Comparison of ENCODE assay signal across 15 cellular contexts in genomic region chr2:62568983-62569837, GRCh38.
A peak's percentile ranks its signal among the peaks of the same experiment; 100 is the strongest.
DNase-seq lines count a peak whose midpoint lies in the region; ATAC-seq and TF ChIP-seq lines count a peak whose summit lies in the region.
"Had no signal": no experiment of that assay in that cellular context is flagged by ENCODE, and none has a peak within 500 bp of the region (broad histone marks: within the 10 kb centered on the region; RNA-seq: fewer than 3 reads in every experiment).

No MANE protein-coding gene starts in this region.

- no peak overlapping the region for H3K4me3 ChIP-seq in transverse colon

- no peak for TF ChIP-seq POLR2A in transverse colon (IDR thresholded peaks at IDR 0.05)

- H3K27ac ChIP-seq in transverse colon: no peak overlapping the region
- H3K27ac ChIP-seq: C4-2B had no signal

- H3K36me3 ChIP-seq in transverse colon: no peaks in the 10 kb centered on the region

- 64 to 68% methylated on average over 4 to 5 of the region's 5 CpGs for WGBS in transverse colon (ENCODE audit: low coverage in 1 of 2), 2 donors

- peaks cover 0 to 24% (median 15%) of the 10 kb centered on the region in 4 donors for H3K4me1 ChIP-seq in transverse colon

- no peaks in the 10 kb centered on the region for H3K9me3 ChIP-seq in transverse colon

- in situ Hi-C loops in transverse colon (cut with MboI; ENCODE audit: low pct_ligation_motif_present in 1 of 4, low pct_unique_long_range_greater_than_20kb in 1 of 4, low sequenced_read_pairs in 3 of 4): no loop called here

- intact Hi-C loops in transverse colon (cut with DNase I; ENCODE audit: low total_unique reads): no loop called here

- DNase-seq in ELR (ENCODE audit: low read depth): peak; percentile 36
- DNase-seq in OCI-M1 (lab: John Stamatoyannopoulos, UW): peak; percentile 78
- DNase-seq in fibroblast of peridontal ligament (ENCODE audit: extremely low read depth): peak; percentile 32
- DNase-seq in renal cortical epithelial cell (ENCODE audit: low read depth): peak; percentile 72
- DNase-seq in NCI-H1694 (lab: John Stamatoyannopoulos, UW): no peak
- no peak for DNase-seq in transverse colon
- DNase-seq: activated CD4-positive, CD25-positive, alpha-beta regulatory T cell treated with anti-CD3 and anti-CD28 coated beads, Interleukin-2, amount 50 U/mL, for 72 hours; activated naive CD8-positive, alpha-beta T cell treated with anti-CD3 and anti-CD28 coated beads for 36 hours; GOT3; islet precursor cell; naive thymus-derived CD8-positive, alpha-beta T cell; NCI-H2081; stimulated activated CD4-positive, alpha-beta T cell treated with anti-CD3 and anti-CD28 coated beads, Interleukin-4, amount 100 ng/mL, for 24 hours had no signal

- H3K27me3 ChIP-seq in transverse colon: no peaks in the 10 kb centered on the region

- TF ChIP-seq EP300 in transverse colon (IDR thresholded peaks at IDR 0.05; ENCODE audit: low read depth): no peak

- ATAC-seq in GM21390 (IDR thresholded peaks at IDR 0.05; ENCODE audit: unreplicated experiment): no peak
- ATAC-seq: naive thymus-derived CD8-positive, alpha-beta T cell had no signal

- no peak for TF ChIP-seq CTCF in transverse colon (IDR thresholded peaks at IDR 0.05)

Comparison
In these comparisons a context has a peak if more than half of its experiments do, and no peak if none do; other contexts are left out.
1. DNase-seq: peak in ELR (single experiment), OCI-M1 (single experiment), fibroblast of peridontal ligament (single experiment) and renal cortical epithelial cell (single experiment); none in NCI-H1694 (single experiment) and transverse colon (single experiment).